ENCODE assay signal across 31 cellular contexts in genomic region chr17:64297467-64298088, GRCh38.
"Had no signal": no experiment of that assay in that cellular context is flagged by ENCODE, and none has a peak within 500 bp of the region (broad histone marks: within the 10 kb centered on the region; RNA-seq: fewer than 3 reads in every experiment).

No MANE protein-coding gene starts in this region.

- DNase-seq: activated CD4-positive, alpha-beta T cell treated with anti-CD3 and anti-CD28 coated beads, Interleukin-2, amount 10 ng/mL, durations not matched to agents 24 days and 14 days; activated CD4-positive, alpha-beta T cell treated with anti-CD3 and anti-CD28 coated beads, Interleukin-2, amount 50 U/mL, for 48 hours; activated CD8-positive, alpha-beta T cell treated with anti-CD3 and anti-CD28 coated beads, Interleukin-2, amount 10 ng/mL, durations not matched to agents 7 days and 5 days; activated gamma-delta T cell treated with Interleukin-2 at 50 U/mL for 16 hours; activated naive CD4-positive, alpha-beta T cell treated with anti-CD3 and anti-CD28 coated beads for 36 hours; activated T-cell treated with anti-CD3 and anti-CD28 coated beads, Interleukin-2, amount 50 U/mL, for 24 hours; adrenal gland; body of pancreas; caudate nucleus; MM.1S; MV-4-11; NCI-H1092; NCI-H1417; NCI-H146; NCI-H187; NCI-H2029 treated with DMSO at 0.1 percent for 48 hours; NCI-H2107; NCI-H2171; NCI-H510A; NCI-H526; NCI-H748 treated with DMSO at 0.1 percent for 48 hours; NK-92 treated with Interleukin-12 subunit alpha and Interleukin-12 subunit beta, amount 100 ng/mL, for 24 hours; PC-3; Peyer's patch; RPMI8226; SHP77 treated with DMSO at 0.1 percent for 48 hours; SK-N-SH had no signal

- ATAC-seq: activated CD8-positive, alpha-beta T cell treated with anti-CD3 and anti-CD28 coated beads, Interleukin-2, amount 10 ng/mL, durations not matched to agents 7 days and 5 days; activated naive CD4-positive, alpha-beta T cell treated with anti-CD3 and anti-CD28 coated beads, Interleukin-2, amount 50 U/mL, for 72 hours; body of pancreas; PC-3 had no signal

- H3K4me3 Mint-ChIP-seq: activated CD4-positive, alpha-beta T cell treated with anti-CD3 and anti-CD28 coated beads, Interleukin-2, amount 10 ng/mL, durations not matched to agents 24 days and 14 days; activated CD8-positive, alpha-beta T cell treated with anti-CD3 and anti-CD28 coated beads, Interleukin-2, amount 10 ng/mL, durations not matched to agents 7 days and 5 days; activated naive CD4-positive, alpha-beta T cell treated with anti-CD3 and anti-CD28 coated beads for 36 hours; activated T-cell treated with anti-CD3 and anti-CD28 coated beads, Interleukin-2, amount 50 U/mL, for 24 hours; activated T-helper 1 cell treated with anti-CD3 and anti-CD28 coated beads, Interleukin-12 subunit alpha, Interleukin-12 subunit beta, Interleukin-2, Interleukin-4 antibody, amounts not matched to agents 30 ng/mL and 10 ng/mL and 1 ng/mL, durations not matched to agents 14 hours and 24 hours and 36 hours; T-helper 1 cell treated with Interleukin-12 subunit alpha and Interleukin-12 subunit beta and Interleukin-4 antibody, amounts not matched to agents 30 μg/mL and 1 μg/mL, for 36 hours; T-helper 2 cell treated with Interferon-gamma antibody and Interleukin-4, amounts not matched to agents 5 μg/mL and 100 μg/mL, for 36 hours had no signal

- H3K4me1 Mint-ChIP-seq: activated CD4-positive, alpha-beta T cell treated with anti-CD3 and anti-CD28 coated beads, Interleukin-2, amount 10 ng/mL, durations not matched to agents 24 days and 14 days had no signal

- H3K27me3 Mint-ChIP-seq: activated T-cell treated with anti-CD3 and anti-CD28 coated beads, Interleukin-2, amount 50 U/mL, for 24 hours had no signal

- H3K36me3 Mint-ChIP-seq: activated naive CD4-positive, alpha-beta T cell treated with anti-CD3 and anti-CD28 coated beads, Interleukin-2, amount 50 U/mL, for 72 hours had no signal

- H3K9me3 Mint-ChIP-seq: activated CD4-positive, alpha-beta T cell treated with anti-CD3 and anti-CD28 coated beads, Interleukin-2, amount 10 ng/mL, durations not matched to agents 24 days and 14 days; activated naive CD4-positive, alpha-beta T cell treated with anti-CD3 and anti-CD28 coated beads for 36 hours; activated naive CD4-positive, alpha-beta T cell treated with anti-CD3 and anti-CD28 coated beads, Interleukin-2, amount 50 U/mL, for 72 hours; activated T-cell treated with anti-CD3 and anti-CD28 coated beads, Interleukin-2, amount 50 U/mL, for 24 hours; activated T-helper 1 cell treated with anti-CD3 and anti-CD28 coated beads, Interleukin-12 subunit alpha, Interleukin-12 subunit beta, Interleukin-2, Interleukin-4 antibody, amounts not matched to agents 30 ng/mL and 10 ng/mL and 1 ng/mL, durations not matched to agents 14 hours and 24 hours and 36 hours; T-helper 1 cell treated with Interleukin-12 subunit alpha and Interleukin-12 subunit beta and Interleukin-4 antibody, amounts not matched to agents 30 μg/mL and 1 μg/mL, for 36 hours; T-helper 2 cell treated with Interferon-gamma antibody and Interleukin-4, amounts not matched to agents 5 μg/mL and 100 μg/mL, for 36 hours had no signal
